ENCODE assay signal across 22 cellular contexts in genomic region chr15:101025116-101025885, GRCh38.
DNase-seq lines count a peak whose midpoint lies in the region; ATAC-seq, FAIRE-seq and TF ChIP-seq lines count a peak whose summit lies in the region.
"Had no signal": no experiment of that assay in that cellular context is flagged by ENCODE, and none has a peak within 500 bp of the region (broad histone marks: within the 10 kb centered on the region; RNA-seq: fewer than 3 reads in every experiment).

No MANE protein-coding gene starts in this region.

- H3K4ac ChIP-seq in H1 (replicated peaks; ENCODE audit: insufficient read length, low read depth, low read length): no peak overlapping the region

- no peaks in the 10 kb centered on the region for H4K20me1 ChIP-seq in H1 (replicated peaks in 1 of 2; ENCODE audit: control insufficient read depth in 1 of 2, insufficient read depth in 2 of 2, low read length in 2 of 2)
- H4K20me1 ChIP-seq in hepatocyte (ENCODE audit: insufficient read depth, poor library complexity, severe bottlenecking): no peaks in the 10 kb centered on the region

- ATAC-seq in Right ventricle myocardium inferior: no peak
- no peak for ATAC-seq in sciatic nerve
- ATAC-seq in GM21786 (IDR thresholded peaks at IDR 0.05; ENCODE audit: unreplicated experiment): no peak
- ATAC-seq: gastrocnemius medialis, right lobe of liver had no signal

- H3K79me2 ChIP-seq in H1 (ENCODE audit: control insufficient read depth in 1 of 2, insufficient read depth in 2 of 2, low read length in 2 of 2): no peaks in the 10 kb centered on the region
- H3K79me2 ChIP-seq in hepatocyte: no peaks in the 10 kb centered on the region

- H3K27me3 ChIP-seq in right atrium auricular region (no peaks in the 10 kb centered on the region), H1 (replicated peaks in 1 of 4; ENCODE audit: control insufficient read depth in 3 of 4, extremely low read depth in 1 of 4, insufficient read depth in 3 of 4, low read length in 3 of 4) (no peaks in the 10 kb centered on the region), hepatocyte (no peaks in the 10 kb centered on the region)
- H3K27me3 ChIP-seq: adrenal gland, cardiac muscle cell, gastrocnemius medialis, right lobe of liver, upper lobe of left lung had no signal

- WGBS in H1 (ENCODE audit: extremely low coverage in 1 of 2, insufficient coverage in 1 of 2, insufficient read length in 1 of 2, insufficient replicate concordance in 2 of 2, low coverage in 1 of 2, low lambda C conversion rate in 2 of 2, missing lambda C conversion rate in 1 of 2), 2 experiments: 88% methylated on average over 10 of the region's 10 CpGs; no CpG with 5 or more reads in 1 of the 2 experiments
- 92% methylated on average over 10 of the region's 10 CpGs for WGBS in hepatocyte (ENCODE audit: low lambda C conversion rate, missing lambda C conversion rate)

- H2BK12ac ChIP-seq in H1 (ENCODE audit: low read depth, low read length): peak overlapping the region; percentile 1; the same call in 1 of the 2 replicates

- H3K4me1 ChIP-seq in right atrium auricular region (peaks cover 0 to 32% of the 10 kb centered on the region in 2 donors), H1 (replicated peaks in 1 of 4; ENCODE audit: control insufficient read depth in 3 of 4, insufficient read depth in 4 of 4, low read length in 3 of 4) (no peaks in the 10 kb centered on the region; a peak in 1 of 7 replicates), hepatocyte (ENCODE audit: insufficient read depth) (peaks cover 6% of the 10 kb centered on the region)
- H3K4me1 ChIP-seq: gastrocnemius medialis, right lobe of liver had no signal

- no peaks in the 10 kb centered on the region for H3K79me1 ChIP-seq in H1 (ENCODE audit: low read depth, low read length)

- TF ChIP-seq RAD21 in H1 (IDR thresholded peaks at IDR 0.05 in 1 of 2, conservative IDR thresholded peaks at IDR 0.05 in 1 of 2; ENCODE audit: low read depth in 2 of 2, low read length in 2 of 2): no peak

- no peak overlapping the region for H3K14ac ChIP-seq in H1 (ENCODE audit: insufficient read length)

- H3K27ac ChIP-seq in right atrium auricular region: peak overlapping the region in 1 of 2 donors; percentile 71
- H3K27ac ChIP-seq in H1 (ENCODE audit: low read depth, low read length): no peak overlapping the region
- H3K27ac ChIP-seq in hepatocyte: no peak overlapping the region
- H3K27ac ChIP-seq: cardiac muscle cell, right lobe of liver had no signal

- H2AK5ac ChIP-seq in H1 (ENCODE audit: low read depth, low read length): no peak overlapping the region

- no peak overlapping the region for H3K56ac ChIP-seq in H1 (replicated peaks; ENCODE audit: insufficient read length, low read depth, low read length)

- H2AFZ ChIP-seq in H1 (ENCODE audit: low read length): no peak overlapping the region
- no peak overlapping the region for H2AFZ ChIP-seq in hepatocyte

- no peak for TF ChIP-seq POLR2A in H1 (IDR thresholded peaks at IDR 0.05; ENCODE audit: control extremely low read depth in 1 of 2, low read depth in 2 of 2, low read length in 2 of 2)

- H3K9me2 ChIP-seq in hepatocyte (replicated peaks; ENCODE audit: insufficient read depth): no peaks in the 10 kb centered on the region

- H3K23me2 ChIP-seq in H1 (ENCODE audit: low read depth, low read length): no peaks in the 10 kb centered on the region; the same call in 1 of the 2 replicates

- H4K91ac ChIP-seq in H1 (replicated peaks; ENCODE audit: insufficient read length, low read length): no peak overlapping the region

- POLR2A ChIA-PET in H1 (lab: Charles Lee; ENCODE audit: partially characterized antibody): interaction anchor here (1.3 kb wide), 1 partner anchor 43 kb away, joined by 3 read pairs; no protein-coding TSS in a partner anchor

- H3K36me3 ChIP-seq in right atrium auricular region (no peaks in the 10 kb centered on the region), H1 (ENCODE audit: control insufficient read depth in 2 of 4, insufficient read depth in 4 of 4, low read length in 3 of 4) (no peaks in the 10 kb centered on the region), hepatocyte (replicated peaks; ENCODE audit: insufficient read depth, low read depth) (no peaks in the 10 kb centered on the region)
- H3K36me3 ChIP-seq: cardiac muscle cell, gastrocnemius medialis, right lobe of liver had no signal

- H2BK20ac ChIP-seq in H1 (ENCODE audit: low read length): no peak overlapping the region

- no peaks in the 10 kb centered on the region for H3K9me3 ChIP-seq in right atrium auricular region
- no peaks in the 10 kb centered on the region for H3K9me3 ChIP-seq in H1 (ENCODE audit: insufficient read depth in 2 of 2, low read depth in 1 of 2, low read length in 1 of 2)
- no peaks in the 10 kb centered on the region for H3K9me3 ChIP-seq in hepatocyte (ENCODE audit: low read depth)
- H3K9me3 ChIP-seq: adrenal gland, gastrocnemius medialis, right lobe of liver, upper lobe of left lung had no signal

- DNase-seq in right atrium auricular region (ENCODE audit: low spot score) (peak; percentile 18), Right ventricle myocardium inferior (ENCODE audit: missing footprints) (no peak), H1 (ENCODE audit: low read depth in 1 of 2, low spot score in 2 of 2) (peak in 1 of 2 experiments; percentile 23), sciatic nerve (ENCODE audit: low spot score) (peak; percentile 30), middle frontal gyrus (ENCODE audit: extremely low spot score, low spot score) (no peak), hepatocyte (ENCODE audit: low spot score) (no peak), NCI-H446 (lab: John Stamatoyannopoulos, UW) (no peak)
- DNase-seq: activated effector memory CD4-positive, alpha-beta T cell treated with Interleukin-2 at 50 U/mL for 16 hours; CD4-positive, alpha-beta T cell; erythroblast; gastrocnemius medialis; MM.1S; NCI-H1694; NCI-H2227 treated with DMSO at 0.1 percent for 48 hours; NCI-H82; stimulated activated naive CD4-positive, alpha-beta T cell treated with Interleukin-2 at 50 U/mL for 16 hours; T-helper 9 cell had no signal

- H2BK120ac ChIP-seq in H1 (replicated peaks; ENCODE audit: low read depth, low read length): no peak overlapping the region

- H3K18ac ChIP-seq in H1 (ENCODE audit: extremely low read depth, low read length): no peak overlapping the region

- H2BK15ac ChIP-seq in H1 (ENCODE audit: low read length): no peak overlapping the region

- no peak overlapping the region for H3K9ac ChIP-seq in H1 (replicated peaks in 1 of 4; ENCODE audit: extremely low read depth in 1 of 4, low read depth in 3 of 4, low read length in 3 of 4)

- no peak for FAIRE-seq in H1 (lab: Jason Lieb, UNC)

- H4K8ac ChIP-seq in H1 (ENCODE audit: extremely low read depth, insufficient read depth, low read length): no peak overlapping the region; the same call in 1 of the 2 replicates

- H3K4me2 ChIP-seq in H1 (ENCODE audit: insufficient read depth in 1 of 2, low read depth in 2 of 2, low read length in 2 of 2) (no peak overlapping the region), hepatocyte (no peak overlapping the region)

- H4K5ac ChIP-seq in H1 (ENCODE audit: insufficient read length, low read depth, low read length): no peak overlapping the region

- H3K4me3 ChIP-seq in right atrium auricular region: no peak overlapping the region
- H3K4me3 ChIP-seq in H1 (ENCODE audit: extremely low read depth in 1 of 4, insufficient read depth in 2 of 4, low read depth in 3 of 4, low read length in 4 of 4): no peak overlapping the region
- H3K4me3 ChIP-seq in hepatocyte: no peak overlapping the region
- H3K4me3 ChIP-seq: adrenal gland, cardiac muscle cell, gastrocnemius medialis, right lobe of liver, upper lobe of left lung had no signal

- CTCF ChIA-PET in H1 (lab: Charles Lee; ENCODE audit: partially characterized antibody): interaction anchor here (1.0 to 1.8 kb wide), 5 partner anchors 9 to 232 kb away, joined by 3 to 8 read pairs (median 4); no protein-coding TSS in a partner anchor

- H3K23ac ChIP-seq in H1 (ENCODE audit: insufficient read length): no peak overlapping the region

- TF ChIP-seq EP300 in H1 (IDR thresholded peaks at IDR 0.05; ENCODE audit: borderline replicate concordance in 1 of 2, low read depth in 2 of 2, low read length in 2 of 2): no peak

- H2BK5ac ChIP-seq in H1 (ENCODE audit: low read depth, low read length): 0 out of 2 replicates have a peak overlapping the region, but pooled peaks have one; percentile 5

- intact Hi-C loops in Right ventricle myocardium inferior (cut with DNase I): no loop called here
- intact Hi-C loops in sciatic nerve (cut with DNase I): no loop called here

- TF ChIP-seq CTCF in right atrium auricular region (IDR thresholded peaks at IDR 0.05): no peak
- TF ChIP-seq CTCF in H1 (IDR thresholded peaks at IDR 0.05; ENCODE audit: control extremely low read depth in 1 of 3, insufficient read depth in 1 of 3, low read depth in 1 of 3, low read length in 3 of 3): no peak
- no peak for TF ChIP-seq CTCF in hepatocyte (IDR thresholded peaks at IDR 0.05; ENCODE audit: poor library complexity)

TF ChIP-seq in H1, 55 proteins besides CTCF, POLR2A, EP300 and RAD21 (continues in another document):
- TF ChIP-seq CHD1 (IDR thresholded peaks at IDR 0.05; ENCODE audit: low read depth, low read length): no peak
- no peak for TF ChIP-seq CTBP2 (IDR thresholded peaks at IDR 0.05; ENCODE audit: borderline replicate concordance, insufficient read depth, insufficient read length, low read length)
- TF ChIP-seq NRF1 (IDR thresholded peaks at IDR 0.05; ENCODE audit: low read depth, low read length): no peak
- no peak for TF ChIP-seq KDM4A (IDR thresholded peaks at IDR 0.05; ENCODE audit: low read depth, low read length, severe bottlenecking)
- no peak for TF ChIP-seq CEBPB (IDR thresholded peaks at IDR 0.05; ENCODE audit: low read depth, low read length)
- no peak for TF ChIP-seq RBBP5 (IDR thresholded peaks at IDR 0.05; ENCODE audit: borderline replicate concordance, low read depth, low read length)
- no peak for TF ChIP-seq ATF2 (IDR thresholded peaks at IDR 0.05; ENCODE audit: low read length)
- TF ChIP-seq SUZ12 (IDR thresholded peaks at IDR 0.05; ENCODE audit: low read length): no peak
- TF ChIP-seq POU5F1 (IDR thresholded peaks at IDR 0.05; ENCODE audit: low read depth, low read length): no peak
- TF ChIP-seq SIRT6 (IDR thresholded peaks at IDR 0.05; ENCODE audit: low read length): no peak
- no peak for TF ChIP-seq RNF2 (IDR thresholded peaks at IDR 0.05; ENCODE audit: borderline replicate concordance, low read depth, low read length, missing control alignments, poor library complexity, severe bottlenecking)

Comparison
In these comparisons a context has a peak if more than half of its experiments do, and no peak if none do; other contexts are left out.
1. DNase-seq: peak in right atrium auricular region (single experiment) and sciatic nerve (single experiment); none in Right ventricle myocardium inferior (single experiment), middle frontal gyrus (single experiment), hepatocyte (single experiment) and NCI-H446 (0 of 2).